ENCODE assay signal across 8 cellular contexts in the genomic region with DNA sequence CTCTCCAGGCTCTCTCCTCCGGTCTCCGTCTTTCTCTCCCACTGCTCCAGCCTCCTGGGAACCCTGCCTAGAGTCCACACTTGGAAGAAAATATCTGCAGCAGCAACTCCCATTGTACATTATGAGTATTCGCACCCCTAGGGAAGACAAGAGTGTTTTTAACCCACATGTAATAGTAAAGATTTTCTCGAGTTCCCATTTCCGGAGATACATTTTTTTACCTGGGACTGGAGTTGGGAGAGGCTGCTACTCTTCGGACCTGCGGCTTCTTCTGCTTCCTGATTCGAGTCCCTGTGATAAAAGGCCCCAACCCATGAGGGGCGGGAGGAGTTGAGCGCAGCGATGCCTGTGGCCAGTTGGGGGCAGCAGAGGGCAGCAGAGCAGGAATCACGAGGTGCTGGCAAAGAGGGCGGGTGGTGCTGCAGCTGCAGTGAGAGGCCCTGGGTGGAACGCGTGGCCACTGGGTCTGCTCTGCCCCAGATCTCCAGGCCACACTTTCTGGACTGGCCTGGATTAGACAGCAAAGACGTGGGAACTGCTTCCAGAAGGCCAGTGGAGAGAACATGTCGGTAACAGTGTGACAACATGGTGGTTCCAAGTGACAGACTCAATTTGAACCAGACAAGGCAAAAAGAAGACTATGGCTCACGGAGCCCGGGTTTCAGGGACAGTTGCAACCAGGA.
DNase-seq lines count a peak whose midpoint lies in the region; ATAC-seq lines count a peak whose summit lies in the region.

No MANE protein-coding gene starts in this region.

- ATAC-seq in GM18873 (IDR thresholded peaks at IDR 0.05; ENCODE audit: low FRiP score, unreplicated experiment) = no peak

- no peaks in the 10 kb centered on the region for H3K36me3 Mint-ChIP-seq in activated CD4-positive, alpha-beta memory T cell treated with anti-CD3 and anti-CD28 coated beads for 36 hours

- DNase-seq in D341Med (ENCODE audit: low spot score) = peak; percentile 91
- peak; percentile 71 for DNase-seq in HK-2 (ENCODE audit: unreplicated experiment)
- peak; percentile 88 for DNase-seq in NCI-H526 treated with DMSO at 0.1 percent for 48 hours (lab: John Stamatoyannopoulos, UW)
- peak; percentile 81 for DNase-seq in activated CD4-positive, alpha-beta memory T cell treated with anti-CD3 and anti-CD28 coated beads for 36 hours
- DNase-seq in effector CD8-positive, alpha-beta T cell (lab: John Stamatoyannopoulos, UW) = peak; percentile 3
- peak; percentile 90 for DNase-seq in medulla oblongata (ENCODE audit: extremely low spot score)
- peak; percentile 7 to 9 for DNase-seq in stimulated activated CD8-positive, alpha-beta memory T cell treated with anti-CD3 and anti-CD28 coated beads, Interleukin-15, amount 100 ng/mL, for 4 hours (ENCODE audit: low read depth in 2 of 2)

- no peaks in the 10 kb centered on the region for H3K9me3 Mint-ChIP-seq in activated CD4-positive, alpha-beta memory T cell treated with anti-CD3 and anti-CD28 coated beads for 36 hours

- CTCF ChIA-PET in activated CD4-positive, alpha-beta memory T cell treated with anti-CD3 and anti-CD28 coated beads for 36 hours (lab: Charles Lee) = interaction anchor here (0.6 kb wide), 1 partner anchor 732 kb away, joined by 4 read pairs; no protein-coding TSS in a partner anchor

- peaks cover 17% of the 10 kb centered on the region for H3K27me3 Mint-ChIP-seq in activated CD4-positive, alpha-beta memory T cell treated with anti-CD3 and anti-CD28 coated beads for 36 hours

- intact Hi-C loops in activated CD4-positive, alpha-beta memory T cell treated with anti-CD3 and anti-CD28 coated beads for 36 hours (cut with micrococcal nuclease) = loop anchor here (5.0 kb wide), 1 partner anchor 729 kb away; no protein-coding TSS in a partner anchor

- POLR2A ChIA-PET in activated CD4-positive, alpha-beta memory T cell treated with anti-CD3 and anti-CD28 coated beads for 36 hours (lab: Charles Lee) = no interaction called here

- no peak overlapping the region for H3K4me3 Mint-ChIP-seq in activated CD4-positive, alpha-beta memory T cell treated with anti-CD3 and anti-CD28 coated beads for 36 hours

- peaks cover 4% of the 10 kb centered on the region for H3K4me1 Mint-ChIP-seq in activated CD4-positive, alpha-beta memory T cell treated with anti-CD3 and anti-CD28 coated beads for 36 hours (ENCODE audit: low read depth)

- H3K27ac Mint-ChIP-seq in activated CD4-positive, alpha-beta memory T cell treated with anti-CD3 and anti-CD28 coated beads for 36 hours = no peak overlapping the region

Comparison
In these comparisons a context has a peak if more than half of its experiments do, and no peak if none do; other contexts are left out.
1. DNase-seq: peak in every context shown above with its lines; median percentile 91 in D341Med; 90 in medulla oblongata; 88 in NCI-H526 treated with DMSO at 0.1 percent for 48 hours; 81 in activated CD4-positive, alpha-beta memory T cell treated with anti-CD3 and anti-CD28 coated beads for 36 hours; 71 in HK-2; 8 in stimulated activated CD8-positive, alpha-beta memory T cell treated with anti-CD3 and anti-CD28 coated beads, Interleukin-15, amount 100 ng/mL, for 4 hours; 3 in effector CD8-positive, alpha-beta T cell.